In genomic region chr5:57012511-57012910, GRCh38 we compare ENCODE assay signal across 21 cellular contexts.
DNase-seq lines count a peak whose midpoint lies in the region; ATAC-seq and TF ChIP-seq lines count a peak whose summit lies in the region.
"Had no signal": no experiment of that assay in that cellular context is flagged by ENCODE, and none has a peak within 500 bp of the region (broad histone marks: within the 10 kb centered on the region; RNA-seq: fewer than 3 reads in every experiment).

No MANE protein-coding gene starts in this region.

- H3K4me1 Mint-ChIP-seq in GM23338 = peaks cover 16% of the 10 kb centered on the region; the same call in 2 of the 3 replicates

- TF ChIP-seq POLR2A in esophagus muscularis mucosa (IDR thresholded peaks at IDR 0.05; ENCODE audit: low read depth) (no peak), uterus (IDR thresholded peaks at IDR 0.05) (no peak)

- peak; percentile 5 for DNase-seq in DMS153 (lab: John Stamatoyannopoulos, UW)
- DNase-seq in DMS153 treated with DMSO at 0.1 percent for 48 hours (lab: John Stamatoyannopoulos, UW; ENCODE audit: unreplicated experiment) = no peak
- no peak for DNase-seq in GM23338 (ENCODE audit: low spot score)
- DNase-seq in esophagus muscularis mucosa (ENCODE audit: extremely low spot score) = peak; percentile 12
- no peak for DNase-seq in mucosa of descending colon
- no peak for DNase-seq in stimulated activated naive CD8-positive, alpha-beta T cell treated with anti-CD3 and anti-CD28 coated beads, Interleukin-15, Interleukin-2, amounts not matched to agents 100 U/mL and 50 U/mL, for 24 hours
- DNase-seq in uterus = no peak
- DNase-seq in EL = no peak
- DNase-seq: AML-193; Caco-2; Calu3; CD4-positive, alpha-beta T cell; CD8-positive, alpha-beta T cell; DMS79 treated with DMSO at 0.1 percent for 48 hours; GDM1 had no signal

- no peak for TF ChIP-seq CTCF in GM23338 (conservative IDR thresholded peaks at IDR 0.05; ENCODE audit: low read depth in 2 of 2)
- TF ChIP-seq CTCF in esophagus muscularis mucosa (IDR thresholded peaks at IDR 0.05) = no peak
- TF ChIP-seq CTCF in mucosa of descending colon (IDR thresholded peaks at IDR 0.05) = no peak
- no peak for TF ChIP-seq CTCF in uterus (IDR thresholded peaks at IDR 0.05)

- WGBS in esophagus muscularis mucosa = 84% methylated on average over 2 of the region's 2 CpGs

- no peaks in the 10 kb centered on the region for H3K9me3 Mint-ChIP-seq in GM23338
- H3K9me3 Mint-ChIP-seq: CD4-positive, alpha-beta T cell; CD8-positive, alpha-beta T cell had no signal

- peaks cover 4% of the 10 kb centered on the region; the same call in 1 of the 2 replicates for H3K9me2 ChIP-seq in GM23338 (ENCODE audit: insufficient read depth)

- no peak overlapping the region for H3K27ac ChIP-seq in GM23338 (ENCODE audit: low read depth)
- H3K27ac ChIP-seq in esophagus muscularis mucosa (replicated peaks in 1 of 4) = no peak overlapping the region
- no peak overlapping the region for H3K27ac ChIP-seq in uterus
- H3K27ac ChIP-seq: 22Rv1; A549; BLaER1 treated with 17β-estradiol and CSF1 and Interleukin-3, amounts not matched to agents 10 nM and 100 nM; C4-2B had no signal

- intact Hi-C loops in esophagus muscularis mucosa (cut with DNase I) = no loop called here
- intact Hi-C loops in mucosa of descending colon (cut with DNase I, micrococcal nuclease) = no loop called here
- intact Hi-C loops in uterus (cut with DNase I; ENCODE audit: low total_unique reads) = no loop called here

- H3K4me1 ChIP-seq in GM23338 (ENCODE audit: insufficient read depth) = peaks cover 9% of the 10 kb centered on the region
- no peaks in the 10 kb centered on the region for H3K4me1 ChIP-seq in esophagus muscularis mucosa
- no peaks in the 10 kb centered on the region for H3K4me1 ChIP-seq in mucosa of descending colon (ENCODE audit: low read depth)
- no peaks in the 10 kb centered on the region for H3K4me1 ChIP-seq in uterus
- H3K4me1 ChIP-seq: A549; BLaER1 treated with 17β-estradiol and CSF1 and Interleukin-3, amounts not matched to agents 10 nM and 100 nM; Caco-2 had no signal

- H3K27me3 ChIP-seq in GM23338 (ENCODE audit: insufficient read depth) (no peaks in the 10 kb centered on the region), esophagus muscularis mucosa (no peaks in the 10 kb centered on the region), uterus (no peaks in the 10 kb centered on the region)
- H3K27me3 ChIP-seq: BLaER1 treated with 17β-estradiol and CSF1 and Interleukin-3, amounts not matched to agents 10 nM and 100 nM had no signal

- no peak overlapping the region for H3K4me3 Mint-ChIP-seq in GM23338
- H3K4me3 Mint-ChIP-seq: B cell; CD4-positive, alpha-beta T cell; CD8-positive, alpha-beta T cell had no signal

- peak overlapping the region; percentile 57; the same call in 1 of the 2 replicates for H2AFZ ChIP-seq in GM23338

- peak overlapping the region; percentile 10; the same call in 1 of the 2 replicates for H3K27ac Mint-ChIP-seq in GM23338
- H3K27ac Mint-ChIP-seq: B cell; CD4-positive, alpha-beta T cell; CD8-positive, alpha-beta T cell had no signal

- no peaks in the 10 kb centered on the region for H3F3A ChIP-seq in GM23338 (replicated peaks; ENCODE audit: low read depth)

- TF ChIP-seq EP300 in esophagus muscularis mucosa (IDR thresholded peaks at IDR 0.05) = no peak

- H3K4me3 ChIP-seq in GM23338 = no peak overlapping the region
- H3K4me3 ChIP-seq in esophagus muscularis mucosa = no peak overlapping the region
- no peak overlapping the region for H3K4me3 ChIP-seq in mucosa of descending colon
- no peak overlapping the region for H3K4me3 ChIP-seq in uterus
- H3K4me3 ChIP-seq: A549; BLaER1 treated with 17β-estradiol and CSF1 and Interleukin-3, amounts not matched to agents 10 nM and 100 nM; GM12878 had no signal

- H3K79me2 ChIP-seq in GM23338 (replicated peaks; ENCODE audit: insufficient read depth) = no peaks in the 10 kb centered on the region

- H3K36me3 ChIP-seq in GM23338 (ENCODE audit: insufficient read depth) (no peaks in the 10 kb centered on the region), esophagus muscularis mucosa (no peaks in the 10 kb centered on the region), mucosa of descending colon (ENCODE audit: low read depth) (no peaks in the 10 kb centered on the region), uterus (no peaks in the 10 kb centered on the region)
- H3K36me3 ChIP-seq: BLaER1 treated with 17β-estradiol and CSF1 and Interleukin-3, amounts not matched to agents 10 nM and 100 nM had no signal

- no peaks in the 10 kb centered on the region for H3K36me3 Mint-ChIP-seq in GM23338 (ENCODE audit: low read depth)
- H3K36me3 Mint-ChIP-seq: CD8-positive, alpha-beta T cell had no signal

- no peaks in the 10 kb centered on the region for H4K20me1 ChIP-seq in GM23338 (replicated peaks; ENCODE audit: insufficient read depth)
- H4K20me1 ChIP-seq: BLaER1 treated with 17β-estradiol and CSF1 and Interleukin-3, amounts not matched to agents 10 nM and 100 nM had no signal

- H3K9me3 ChIP-seq in esophagus muscularis mucosa (no peaks in the 10 kb centered on the region), mucosa of descending colon (no peaks in the 10 kb centered on the region), uterus (no peaks in the 10 kb centered on the region)
- H3K9me3 ChIP-seq: A549; BLaER1 treated with 17β-estradiol and CSF1 and Interleukin-3, amounts not matched to agents 10 nM and 100 nM; Caco-2 had no signal

- ATAC-seq in GM23338 = no peak
- peak; percentile 79 for ATAC-seq in mucosa of descending colon
- no peak for ATAC-seq in stimulated activated naive CD8-positive, alpha-beta T cell treated with anti-CD3 and anti-CD28 coated beads, Interleukin-15, Interleukin-2, amounts not matched to agents 100 U/mL and 50 U/mL, for 24 hours
- ATAC-seq: A549; CD8-positive, alpha-beta T cell; GM12878 had no signal

- no peak overlapping the region for H3K4me2 ChIP-seq in GM23338
- H3K4me2 ChIP-seq: A549; BLaER1 treated with 17β-estradiol and CSF1 and Interleukin-3, amounts not matched to agents 10 nM and 100 nM had no signal

- no peaks in the 10 kb centered on the region for H3K27me3 Mint-ChIP-seq in GM23338 (ENCODE audit: insufficient read depth, low read depth, poor library complexity)
- H3K27me3 Mint-ChIP-seq: B cell; CD4-positive, alpha-beta T cell had no signal

TF ChIP-seq in GM23338, 12 proteins besides CTCF, POLR2A, EP300 and RAD21 (continues in another document):
- no peak for TF ChIP-seq NANOG (IDR thresholded peaks at IDR 0.05; ENCODE audit: borderline replicate concordance)
- TF ChIP-seq ZNF114 (CRISPR knock-in tag; IDR thresholded peaks at IDR 0.05) = no peak
- TF ChIP-seq, protein P1, sequence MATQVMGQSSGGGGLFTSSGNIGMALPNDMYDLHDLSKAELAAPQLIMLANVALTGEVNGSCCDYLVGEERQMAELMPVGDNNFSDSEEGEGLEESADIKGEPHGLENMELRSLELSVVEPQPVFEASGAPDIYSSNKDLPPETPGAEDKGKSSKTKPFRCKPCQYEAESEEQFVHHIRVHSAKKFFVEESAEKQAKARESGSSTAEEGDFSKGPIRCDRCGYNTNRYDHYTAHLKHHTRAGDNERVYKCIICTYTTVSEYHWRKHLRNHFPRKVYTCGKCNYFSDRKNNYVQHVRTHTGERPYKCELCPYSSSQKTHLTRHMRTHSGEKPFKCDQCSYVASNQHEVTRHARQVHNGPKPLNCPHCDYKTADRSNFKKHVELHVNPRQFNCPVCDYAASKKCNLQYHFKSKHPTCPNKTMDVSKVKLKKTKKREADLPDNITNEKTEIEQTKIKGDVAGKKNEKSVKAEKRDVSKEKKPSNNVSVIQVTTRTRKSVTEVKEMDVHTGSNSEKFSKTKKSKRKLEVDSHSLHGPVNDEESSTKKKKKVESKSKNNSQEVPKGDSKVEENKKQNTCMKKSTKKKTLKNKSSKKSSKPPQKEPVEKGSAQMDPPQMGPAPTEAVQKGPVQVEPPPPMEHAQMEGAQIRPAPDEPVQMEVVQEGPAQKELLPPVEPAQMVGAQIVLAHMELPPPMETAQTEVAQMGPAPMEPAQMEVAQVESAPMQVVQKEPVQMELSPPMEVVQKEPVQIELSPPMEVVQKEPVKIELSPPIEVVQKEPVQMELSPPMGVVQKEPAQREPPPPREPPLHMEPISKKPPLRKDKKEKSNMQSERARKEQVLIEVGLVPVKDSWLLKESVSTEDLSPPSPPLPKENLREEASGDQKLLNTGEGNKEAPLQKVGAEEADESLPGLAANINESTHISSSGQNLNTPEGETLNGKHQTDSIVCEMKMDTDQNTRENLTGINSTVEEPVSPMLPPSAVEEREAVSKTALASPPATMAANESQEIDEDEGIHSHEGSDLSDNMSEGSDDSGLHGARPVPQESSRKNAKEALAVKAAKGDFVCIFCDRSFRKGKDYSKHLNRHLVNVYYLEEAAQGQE (IDR thresholded peaks at IDR 0.05; ENCODE audit: unreplicated experiment) = no peak
- TF ChIP-seq POLR2AphosphoS5 (IDR thresholded peaks at IDR 0.05; ENCODE audit: low read depth) = no peak
- TF ChIP-seq, protein P2, sequence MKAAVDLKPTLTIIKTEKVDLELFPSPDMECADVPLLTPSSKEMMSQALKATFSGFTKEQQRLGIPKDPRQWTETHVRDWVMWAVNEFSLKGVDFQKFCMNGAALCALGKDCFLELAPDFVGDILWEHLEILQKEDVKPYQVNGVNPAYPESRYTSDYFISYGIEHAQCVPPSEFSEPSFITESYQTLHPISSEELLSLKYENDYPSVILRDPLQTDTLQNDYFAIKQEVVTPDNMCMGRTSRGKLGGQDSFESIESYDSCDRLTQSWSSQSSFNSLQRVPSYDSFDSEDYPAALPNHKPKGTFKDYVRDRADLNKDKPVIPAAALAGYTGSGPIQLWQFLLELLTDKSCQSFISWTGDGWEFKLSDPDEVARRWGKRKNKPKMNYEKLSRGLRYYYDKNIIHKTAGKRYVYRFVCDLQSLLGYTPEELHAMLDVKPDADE (IDR thresholded peaks at IDR 0.05) = no peak
- no peak for TF ChIP-seq EZH2phosphoT487 (IDR thresholded peaks at IDR 0.05; ENCODE audit: unreplicated experiment)
- TF ChIP-seq CREB1 (CRISPR knock-in tag; IDR thresholded peaks at IDR 0.05; ENCODE audit: low read depth) = no peak
- TF ChIP-seq EZH2 (IDR thresholded peaks at IDR 0.05; ENCODE audit: low read depth, unreplicated experiment) = no peak
- no peak for TF ChIP-seq STAT1 (IDR thresholded peaks at IDR 0.05; ENCODE audit: unreplicated experiment)

Comparison
In these comparisons a context has a peak if more than half of its experiments do, and no peak if none do; other contexts are left out.
1. DNase-seq: peak in DMS153 (single experiment) and esophagus muscularis mucosa (single experiment); none in DMS153 treated with DMSO at 0.1 percent for 48 hours (single experiment), GM23338 (single experiment), mucosa of descending colon (0 of 3), stimulated activated naive CD8-positive, alpha-beta T cell treated with anti-CD3 and anti-CD28 coated beads, Interleukin-15, Interleukin-2, amounts not matched to agents 100 U/mL and 50 U/mL, for 24 hours (single experiment), uterus (0 of 2) and EL (single experiment).